ENCODE assay signal across 24 cellular contexts in genomic region chr6:122628714-122629113, GRCh38. TPM values are rescaled to one million over a fixed set of nuclear protein-coding genes. Genes with fewer than 3 reads are reported as not detected.
"Had no signal": no experiment of that assay in that cellular context is flagged by ENCODE, and none has a peak within 500 bp of the region (broad histone marks: within the 10 kb centered on the region; RNA-seq: fewer than 3 reads in every experiment).

No MANE protein-coding gene starts in this region.

- DNase-seq: dermis blood vessel endothelial cell; dorsolateral prefrontal cortex; effector CD4-positive, alpha-beta T cell; effector memory CD4-positive, alpha-beta T cell; erythroblast; esophagus squamous epithelium; foreskin fibroblast; foreskin melanocyte; gastrocnemius medialis; glutamatergic neuron; head of caudate nucleus; heart right ventricle; hippocampal formation; left cardiac atrium; left lung; left ventricle myocardium superior; lower lobe of right lung; mesenchymal stem cell; mucosa of descending colon; naive B cell had no signal

- H3K4me1 Mint-ChIP-seq: naive B cell had no signal

- H3K36me3 Mint-ChIP-seq: naive B cell had no signal

- H3K36me3 ChIP-seq: esophagus squamous epithelium, gastrocnemius medialis, heart right ventricle, left lung, lower lobe of right lung had no signal

- H3K27ac ChIP-seq: coronary artery, dorsolateral prefrontal cortex, epithelial cell of prostate, esophagus squamous epithelium, gastrocnemius medialis, heart right ventricle, left lung, lower lobe of right lung had no signal

- ATAC-seq: esophagus mucosa, gastrocnemius medialis, heart right ventricle, left cardiac atrium, left lung, left ventricle myocardium superior, lower lobe of right lung, mucosa of descending colon had no signal

- H3K4me3 ChIP-seq: coronary artery, dorsolateral prefrontal cortex, esophagus squamous epithelium, gastrocnemius medialis, heart right ventricle, left lung, lower lobe of right lung, mucosa of descending colon had no signal

- H3K9me3 ChIP-seq: esophagus squamous epithelium, gastrocnemius medialis, heart right ventricle, left lung, lower lobe of right lung, mucosa of descending colon had no signal

- H3K4me3 Mint-ChIP-seq: mesothelial cell of epicardium, naive B cell had no signal

- H3K4me1 ChIP-seq: esophagus squamous epithelium, gastrocnemius medialis, heart right ventricle, left lung, lower lobe of right lung had no signal

- H3K27me3 ChIP-seq: dorsolateral prefrontal cortex, esophagus squamous epithelium, gastrocnemius medialis, heart right ventricle, left lung had no signal

- H3K27ac Mint-ChIP-seq: mesothelial cell of epicardium, naive B cell had no signal

RNA-seq across cellular contexts. Expression of gene PKIB, which starts 18.5 kb away (rescaled TPM):
- total RNA-seq: dermis blood vessel endothelial cell had no signal
